14 cellular contexts compared by ENCODE assay signal in genomic region chr20:1808101-1808500, GRCh38.
"Had no signal": no experiment of that assay in that cellular context is flagged by ENCODE, and none has a peak within 500 bp of the region (broad histone marks: within the 10 kb centered on the region; RNA-seq: fewer than 3 reads in every experiment).

No MANE protein-coding gene starts in this region.

- H3K27ac Mint-ChIP-seq: activated naive CD4-positive, alpha-beta T cell treated with anti-CD3 and anti-CD28 coated beads, Interleukin-2, amount 50 U/mL, for 24 hours; activated T-helper 2 cell treated with anti-CD3 and anti-CD28 coated beads, Interferon-gamma antibody, Interleukin-2, Interleukin-4, amounts not matched to agents 10 μg/mL and 5 μg/mL and 100 μg/mL, durations not matched to agents 14 hours and 24 hours and 36 hours; brain had no signal

- H3K36me3 ChIP-seq: suprapubic skin, upper lobe of right lung had no signal

- FAIRE-seq: islet of Langerhans had no signal

- H3K27me3 ChIP-seq: suprapubic skin, upper lobe of right lung had no signal

- H3K27ac ChIP-seq: suprapubic skin, upper lobe of right lung had no signal

- ATAC-seq: left ventricle myocardium superior, upper lobe of right lung had no signal

- H3K4me3 Mint-ChIP-seq: activated naive CD4-positive, alpha-beta T cell treated with anti-CD3 and anti-CD28 coated beads, Interleukin-2, amount 50 U/mL, for 24 hours; brain; neural crest cell had no signal

- DNase-seq: activated CD4-positive, alpha-beta T cell treated with anti-CD3 and anti-CD28 coated beads, Interleukin-2, amount 50 U/mL, for 1 hour; activated T-cell treated with anti-CD3 and anti-CD28 coated beads for 4 hours; cerebellar nuclear complex; foreskin melanocyte; left ventricle myocardium superior; stimulated activated CD4-positive, alpha-beta T cell treated with anti-CD3 and anti-CD28 coated beads, Interleukin-1b, Interleukin-23, amount 100 ng/mL, for 48 hours; stimulated activated naive CD4-positive, alpha-beta T cell; upper lobe of right lung had no signal

- H3K4me3 ChIP-seq: suprapubic skin, upper lobe of right lung had no signal

- H3K9me3 ChIP-seq: suprapubic skin, upper lobe of right lung had no signal

- H3K36me3 Mint-ChIP-seq: activated naive CD4-positive, alpha-beta T cell treated with anti-CD3 and anti-CD28 coated beads, Interleukin-2, amount 50 U/mL, for 24 hours; brain had no signal

- H3K9me3 Mint-ChIP-seq: activated naive CD4-positive, alpha-beta T cell treated with anti-CD3 and anti-CD28 coated beads, Interleukin-2, amount 50 U/mL, for 24 hours; activated T-helper 2 cell treated with anti-CD3 and anti-CD28 coated beads, Interferon-gamma antibody, Interleukin-2, Interleukin-4, amounts not matched to agents 10 μg/mL and 5 μg/mL and 100 μg/mL, durations not matched to agents 14 hours and 24 hours and 36 hours; brain; neural crest cell had no signal
